ENCODE assay signal across 17 cellular contexts in the genomic region with DNA sequence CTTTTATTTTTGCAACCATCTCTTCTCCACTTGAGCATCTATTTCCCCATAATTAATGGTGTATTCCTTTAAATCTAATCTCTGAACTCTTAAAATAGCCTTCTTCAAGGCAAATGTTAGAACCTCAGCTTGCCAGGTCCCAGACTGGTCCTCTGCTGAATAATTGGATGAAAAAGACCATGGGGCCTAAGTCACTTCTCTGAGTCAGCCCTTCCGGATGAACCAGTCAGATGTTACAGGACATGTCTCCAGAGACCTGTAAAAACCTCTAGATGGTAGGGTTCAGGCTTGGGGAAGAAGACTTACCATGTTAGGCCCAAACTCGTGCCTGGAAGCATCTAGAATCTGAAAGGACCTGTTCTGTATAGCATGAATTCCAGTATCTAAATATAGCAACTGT.
DNase-seq lines count a peak whose midpoint lies in the region; ATAC-seq and TF ChIP-seq lines count a peak whose summit lies in the region.
"Had no signal": no experiment of that assay in that cellular context is flagged by ENCODE, and none has a peak within 500 bp of the region (broad histone marks: within the 10 kb centered on the region; RNA-seq: fewer than 3 reads in every experiment).

No MANE protein-coding gene starts in this region.

- no peaks in the 10 kb centered on the region for H3K9me3 Mint-ChIP-seq in activated CD8-positive, alpha-beta T cell treated with anti-CD3 and anti-CD28 coated beads for 36 hours
- H3K9me3 Mint-ChIP-seq in activated CD8-positive, alpha-beta T cell treated with anti-CD3 and anti-CD28 coated beads, Interleukin-2, amount 10 ng/mL, durations not matched to agents 7 days and 5 days (ENCODE audit: insufficient read depth), result no peaks in the 10 kb centered on the region
- H3K9me3 Mint-ChIP-seq in WTC11, result no peaks in the 10 kb centered on the region
- H3K9me3 Mint-ChIP-seq: activated CD4-positive, alpha-beta memory T cell treated with anti-CD3 and anti-CD28 coated beads for 36 hours; CD8-positive, alpha-beta memory T cell had no signal

- H3K9ac ChIP-seq in GM23248, result no peak overlapping the region

- H3F3A ChIP-seq in GM23248 (ENCODE audit: insufficient read depth), result no peaks in the 10 kb centered on the region

- H3K9me3 ChIP-seq in GM23248 (ENCODE audit: low read depth), result no peaks in the 10 kb centered on the region

- H3K36me3 Mint-ChIP-seq in activated CD8-positive, alpha-beta T cell treated with anti-CD3 and anti-CD28 coated beads for 36 hours (ENCODE audit: low read depth), result peaks cover 20% of the 10 kb centered on the region
- H3K36me3 Mint-ChIP-seq in activated CD8-positive, alpha-beta T cell treated with anti-CD3 and anti-CD28 coated beads, Interleukin-2, amount 10 ng/mL, durations not matched to agents 7 days and 5 days (ENCODE audit: low read depth), result peaks cover 16% of the 10 kb centered on the region
- no peaks in the 10 kb centered on the region for H3K36me3 Mint-ChIP-seq in WTC11

- no peak overlapping the region for H3K27ac ChIP-seq in GM23248
- H3K27ac ChIP-seq: dorsolateral prefrontal cortex had no signal

- POLR2A ChIA-PET in activated CD8-positive, alpha-beta T cell treated with anti-CD3 and anti-CD28 coated beads for 36 hours (lab: Charles Lee), result no interaction called here
- POLR2A ChIA-PET in activated CD8-positive, alpha-beta T cell treated with anti-CD3 and anti-CD28 coated beads, Interleukin-2, amount 10 ng/mL, durations not matched to agents 7 days and 5 days (lab: Charles Lee), result interaction anchor here (0.6 kb wide), 1 partner anchor 205 kb away, joined by 3 read pairs; no protein-coding TSS in a partner anchor
- POLR2A ChIA-PET in WTC11 (lab: Charles Lee), result no interaction called here

- no peak for TF ChIP-seq CTCF in activated CD8-positive, alpha-beta T cell treated with anti-CD3 and anti-CD28 coated beads for 36 hours (IDR thresholded peaks at IDR 0.05)
- no peak for TF ChIP-seq CTCF in WTC11 (IDR thresholded peaks at IDR 0.05)

- peak overlapping the region; percentile 25 for H3K4me2 ChIP-seq in GM23248 (ENCODE audit: unreplicated experiment)

- H3K27me3 Mint-ChIP-seq in activated CD8-positive, alpha-beta T cell treated with anti-CD3 and anti-CD28 coated beads for 36 hours, result no peaks in the 10 kb centered on the region
- no peaks in the 10 kb centered on the region for H3K27me3 Mint-ChIP-seq in activated CD8-positive, alpha-beta T cell treated with anti-CD3 and anti-CD28 coated beads, Interleukin-2, amount 10 ng/mL, durations not matched to agents 7 days and 5 days (ENCODE audit: low read depth)
- no peaks in the 10 kb centered on the region for H3K27me3 Mint-ChIP-seq in WTC11 (ENCODE audit: low read depth)
- H3K27me3 Mint-ChIP-seq: activated CD4-positive, alpha-beta memory T cell treated with anti-CD3 and anti-CD28 coated beads for 36 hours; CD8-positive, alpha-beta memory T cell had no signal

- WGBS in GM23248 (ENCODE audit: low coverage in 1 of 2, low lambda C conversion rate in 2 of 2, missing lambda C conversion rate in 2 of 2), 2 experiments, result 23 to 31% methylated on average over 2 of the region's 2 CpGs

- no peak for DNase-seq in activated CD8-positive, alpha-beta T cell treated with anti-CD3 and anti-CD28 coated beads for 36 hours
- DNase-seq in activated CD8-positive, alpha-beta T cell treated with anti-CD3 and anti-CD28 coated beads, Interleukin-2, amount 10 ng/mL, durations not matched to agents 7 days and 5 days, result no peak
- DNase-seq in GM23248 (peak; percentile 58), WTC11 (ENCODE audit: low spot score) (no peak), myocyte (ENCODE audit: low read depth) (peak; percentile 37), left colon (no peak)
- DNase-seq in stimulated activated CD4-positive, alpha-beta T cell treated with anti-CD3 and anti-CD28 coated beads, Interleukin-12 subunit alpha, Interleukin-12 subunit beta, amount 100 ng/mL, for 4 hours, result no peak
- DNase-seq: activated effector memory CD4-positive, alpha-beta T cell treated with Interleukin-2 at 50 U/mL for 16 hours; CD8-positive, alpha-beta memory T cell; dorsolateral prefrontal cortex; HCEC 1CT; hippocampal formation; NCI-H1694 treated with DMSO at 0.1 percent for 48 hours had no signal

- H3K4me3 Mint-ChIP-seq in activated CD8-positive, alpha-beta T cell treated with anti-CD3 and anti-CD28 coated beads for 36 hours, result no peak overlapping the region
- H3K4me3 Mint-ChIP-seq in activated CD8-positive, alpha-beta T cell treated with anti-CD3 and anti-CD28 coated beads, Interleukin-2, amount 10 ng/mL, durations not matched to agents 7 days and 5 days, result no peak overlapping the region
- H3K4me3 Mint-ChIP-seq in WTC11, result no peak overlapping the region
- H3K4me3 Mint-ChIP-seq: activated CD4-positive, alpha-beta memory T cell treated with anti-CD3 and anti-CD28 coated beads for 36 hours; CD8-positive, alpha-beta memory T cell; mesothelial cell of epicardium had no signal

- H3K4me1 ChIP-seq in GM23248 (ENCODE audit: insufficient read depth), result peaks cover 9% of the 10 kb centered on the region; the same call in 1 of the 2 replicates

- no peaks in the 10 kb centered on the region for H3K79me2 ChIP-seq in GM23248 (ENCODE audit: insufficient read depth)

- peaks cover 38% of the 10 kb centered on the region for H3K4me1 Mint-ChIP-seq in activated CD8-positive, alpha-beta T cell treated with anti-CD3 and anti-CD28 coated beads for 36 hours (ENCODE audit: low read depth)
- H3K4me1 Mint-ChIP-seq in activated CD8-positive, alpha-beta T cell treated with anti-CD3 and anti-CD28 coated beads, Interleukin-2, amount 10 ng/mL, durations not matched to agents 7 days and 5 days (ENCODE audit: low read depth), result peaks cover 16% of the 10 kb centered on the region
- H3K4me1 Mint-ChIP-seq in WTC11, result peaks cover 41% of the 10 kb centered on the region

- H3K36me3 ChIP-seq in GM23248 (ENCODE audit: low read depth), result no peaks in the 10 kb centered on the region

- CTCF ChIA-PET in activated CD8-positive, alpha-beta T cell treated with anti-CD3 and anti-CD28 coated beads for 36 hours (lab: Charles Lee), result no interaction called here
- CTCF ChIA-PET in activated CD8-positive, alpha-beta T cell treated with anti-CD3 and anti-CD28 coated beads, Interleukin-2, amount 10 ng/mL, durations not matched to agents 7 days and 5 days (lab: Charles Lee), result no interaction called here
- CTCF ChIA-PET in WTC11 (lab: Charles Lee), result interaction anchor here (1.0 kb wide), 1 partner anchor 82 kb away, joined by 3 read pairs; no protein-coding TSS in a partner anchor

- in situ Hi-C loops in GM23248 (cut with MboI), result no loop called here

- intact Hi-C loops in activated CD8-positive, alpha-beta T cell treated with anti-CD3 and anti-CD28 coated beads for 36 hours (cut with micrococcal nuclease), result no loop called here
- intact Hi-C loops in left colon (cut with DNase I, micrococcal nuclease), result no loop called here

- H2AFZ ChIP-seq in GM23248, result no peak overlapping the region

- ATAC-seq in activated CD8-positive, alpha-beta T cell treated with anti-CD3 and anti-CD28 coated beads for 36 hours, result no peak
- no peak for ATAC-seq in activated CD8-positive, alpha-beta T cell treated with anti-CD3 and anti-CD28 coated beads, Interleukin-2, amount 10 ng/mL, durations not matched to agents 7 days and 5 days
- no peak for ATAC-seq in WTC11
- no peak for ATAC-seq in left colon
- no peak for ATAC-seq in GM21529 (IDR thresholded peaks at IDR 0.05; ENCODE audit: unreplicated experiment)
- ATAC-seq: Panc1 had no signal

- peak overlapping the region; percentile 51 for H3K27ac Mint-ChIP-seq in activated CD8-positive, alpha-beta T cell treated with anti-CD3 and anti-CD28 coated beads for 36 hours
- H3K27ac Mint-ChIP-seq in activated CD8-positive, alpha-beta T cell treated with anti-CD3 and anti-CD28 coated beads, Interleukin-2, amount 10 ng/mL, durations not matched to agents 7 days and 5 days, result no peak overlapping the region
- H3K27ac Mint-ChIP-seq in WTC11, result peak overlapping the region; percentile 4
- H3K27ac Mint-ChIP-seq: activated CD4-positive, alpha-beta memory T cell treated with anti-CD3 and anti-CD28 coated beads for 36 hours; mesothelial cell of epicardium had no signal

- no peaks in the 10 kb centered on the region for H3K27me3 ChIP-seq in GM23248 (replicated peaks; ENCODE audit: insufficient read depth)
- H3K27me3 ChIP-seq: dorsolateral prefrontal cortex had no signal

- no peak overlapping the region for H3K4me3 ChIP-seq in GM23248
- H3K4me3 ChIP-seq: dorsolateral prefrontal cortex had no signal

- no peaks in the 10 kb centered on the region for H4K20me1 ChIP-seq in GM23248 (ENCODE audit: insufficient read depth)

- H3K9me2 ChIP-seq in GM23248 (ENCODE audit: insufficient read depth), result no peaks in the 10 kb centered on the region

TF ChIP-seq in WTC11, 78 proteins besides CTCF, POLR2A, EP300 and RAD21:
- TF ChIP-seq NFE2L1 (CRISPR knock-in tag; IDR thresholded peaks at IDR 0.05) (no peak), CREB1 (CRISPR knock-in tag; IDR thresholded peaks at IDR 0.05) (no peak), NFYB (CRISPR knock-in tag; conservative IDR thresholded peaks at IDR 0.05; ENCODE audit: low read depth) (no peak), ATF2 (CRISPR knock-in tag; IDR thresholded peaks at IDR 0.05; ENCODE audit: borderline replicate concordance, low read depth) (no peak), ZNF219 (CRISPR knock-in tag; IDR thresholded peaks at IDR 0.05; ENCODE audit: borderline replicate concordance) (no peak), CBFB (CRISPR knock-in tag; IDR thresholded peaks at IDR 0.05; ENCODE audit: low read depth) (no peak)
- TF ChIP-seq, protein P1, sequence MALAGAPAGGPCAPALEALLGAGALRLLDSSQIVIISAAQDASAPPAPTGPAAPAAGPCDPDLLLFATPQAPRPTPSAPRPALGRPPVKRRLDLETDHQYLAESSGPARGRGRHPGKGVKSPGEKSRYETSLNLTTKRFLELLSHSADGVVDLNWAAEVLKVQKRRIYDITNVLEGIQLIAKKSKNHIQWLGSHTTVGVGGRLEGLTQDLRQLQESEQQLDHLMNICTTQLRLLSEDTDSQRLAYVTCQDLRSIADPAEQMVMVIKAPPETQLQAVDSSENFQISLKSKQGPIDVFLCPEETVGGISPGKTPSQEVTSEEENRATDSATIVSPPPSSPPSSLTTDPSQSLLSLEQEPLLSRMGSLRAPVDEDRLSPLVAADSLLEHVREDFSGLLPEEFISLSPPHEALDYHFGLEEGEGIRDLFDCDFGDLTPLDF (CRISPR knock-in tag; IDR thresholded peaks at IDR 0.05), result no peak

Comparison
In these comparisons a context has a peak if more than half of its experiments do, and no peak if none do; other contexts are left out.
1. DNase-seq: peak in GM23248 (single experiment) and myocyte (single experiment); none in activated CD8-positive, alpha-beta T cell treated with anti-CD3 and anti-CD28 coated beads for 36 hours (single experiment), activated CD8-positive, alpha-beta T cell treated with anti-CD3 and anti-CD28 coated beads, Interleukin-2, amount 10 ng/mL, durations not matched to agents 7 days and 5 days (single experiment), WTC11 (single experiment), left colon (0 of 2) and stimulated activated CD4-positive, alpha-beta T cell treated with anti-CD3 and anti-CD28 coated beads, Interleukin-12 subunit alpha, Interleukin-12 subunit beta, amount 100 ng/mL, for 4 hours (single experiment).